ENCODE assay signal across 1 cellular context in genomic region chr11:16791494-16791961, GRCh38.
TF ChIP-seq lines count a peak whose summit lies in the region.

No MANE protein-coding gene starts in this region.

TF ChIP-seq in K562, 482 proteins besides CTCF, POLR2A, EP300 and RAD21 (continued from another document):
- TF ChIP-seq WHSC1 (IDR thresholded peaks at IDR 0.05; ENCODE audit: low read length): no peak
